Comparison of ENCODE assay signal across 8 cellular contexts in genomic region chr14:24051789-24052655, GRCh38. TPM values are rescaled to one million over a fixed set of nuclear protein-coding genes. Genes with fewer than 3 reads are reported as not detected.
A peak's percentile ranks its signal among the peaks of the same experiment; 100 is the strongest.
DNase-seq lines count a peak whose midpoint lies in the region; ATAC-seq and TF ChIP-seq lines count a peak whose summit lies in the region.

Gene CARMIL3, plus strand, starts transcription at chr14:24052009. Its CDS starts 145 bp downstream, at chr14:24052154.

- peak within 1 kb of the TSS; percentile 64 for H3K4me3 ChIP-seq in AG09309 (ENCODE audit: control insufficient read depth, low read depth, low read length)

- no peak within 1 kb of the TSS for H3K27ac Mint-ChIP-seq in activated CD4-positive, alpha-beta memory T cell treated with anti-CD3 and anti-CD28 coated beads for 36 hours

- ATAC-seq in GM18861 (IDR thresholded peaks at IDR 0.05; ENCODE audit: unreplicated experiment) (peak; percentile 47), HG03097 (IDR thresholded peaks at IDR 0.05; ENCODE audit: low FRiP score, unreplicated experiment) (peak; percentile 43)

- CTCF ChIA-PET in activated CD4-positive, alpha-beta memory T cell treated with anti-CD3 and anti-CD28 coated beads for 36 hours (lab: Charles Lee) = interaction anchor here (1.0 to 1.7 kb wide), 6 partner anchors 12 to 245 kb away, joined by 3 to 7 read pairs (median 6); partner anchors contain the start of gene IRF9

- H3K4me1 Mint-ChIP-seq in activated CD4-positive, alpha-beta memory T cell treated with anti-CD3 and anti-CD28 coated beads for 36 hours (ENCODE audit: low read depth) = peaks cover 20% of the 10 kb centered on the region

- DNase-seq in AG09309 (ENCODE audit: low read depth) (no peak), NCI-H510A (lab: John Stamatoyannopoulos, UW) (peak; percentile 68), medulla oblongata (ENCODE audit: extremely low spot score) (peak; percentile 88)
- DNase-seq in activated CD4-positive, alpha-beta memory T cell treated with anti-CD3 and anti-CD28 coated beads for 36 hours = peak; percentile 74
- DNase-seq in effector CD8-positive, alpha-beta T cell (lab: John Stamatoyannopoulos, UW) = peak; percentile 41
- peak; percentile 37 for DNase-seq in stimulated activated CD8-positive, alpha-beta memory T cell treated with anti-CD3 and anti-CD28 coated beads, Interleukin-15, amount 100 ng/mL, for 24 hours (ENCODE audit: low read depth)

- H3K4me3 Mint-ChIP-seq in activated CD4-positive, alpha-beta memory T cell treated with anti-CD3 and anti-CD28 coated beads for 36 hours = peak within 1 kb of the TSS; percentile 70

- H3K27me3 Mint-ChIP-seq in activated CD4-positive, alpha-beta memory T cell treated with anti-CD3 and anti-CD28 coated beads for 36 hours = peaks cover 4% of the 10 kb centered on the region

- H3K36me3 Mint-ChIP-seq in activated CD4-positive, alpha-beta memory T cell treated with anti-CD3 and anti-CD28 coated beads for 36 hours = no peaks in the 10 kb centered on the region

- H3K9me3 Mint-ChIP-seq in activated CD4-positive, alpha-beta memory T cell treated with anti-CD3 and anti-CD28 coated beads for 36 hours = no peaks in the 10 kb centered on the region

- intact Hi-C loops in activated CD4-positive, alpha-beta memory T cell treated with anti-CD3 and anti-CD28 coated beads for 36 hours (cut with micrococcal nuclease) = loop anchor here (2.0 to 10.0 kb wide), 5 partner anchors 63 to 260 kb away; partner anchors contain the start of genes DCAF11, GMPR2, LTB4R and LTB4R2

- POLR2A ChIA-PET in activated CD4-positive, alpha-beta memory T cell treated with anti-CD3 and anti-CD28 coated beads for 36 hours (lab: Charles Lee) = interaction anchor here (0.8 to 1.3 kb wide), 5 partner anchors 18 to 62 kb away, joined by 3 to 4 read pairs (median 3); partner anchors contain the start of genes DCAF11 and NRL

- no peak for TF ChIP-seq CTCF in AG09309 (IDR thresholded peaks at IDR 0.05; ENCODE audit: control insufficient read depth, insufficient read depth, low read depth, low read length, missing control alignments)

RNA-seq across cellular contexts. Expression of gene CARMIL3, which starts in this region (rescaled TPM):
- under 1 TPM; 0.75 to 1.00 TPM for total RNA-seq in activated CD4-positive, alpha-beta memory T cell treated with anti-CD3 and anti-CD28 coated beads for 36 hours

Comparison
In these comparisons a context has a peak if more than half of its experiments do, and no peak if none do; other contexts are left out.
1. Peak in DNase-seq in activated CD4-positive, alpha-beta memory T cell treated with anti-CD3 and anti-CD28 coated beads for 36 hours; RNA of the gene not detected or under 1 TPM.